Comparison of ENCODE assay signal across 1 cellular context in genomic region chr19:8832132-8833021, GRCh38.
TF ChIP-seq lines count a peak whose summit lies in the region.

Gene MBD3L1 (plus strand): TSS chr19:8832377. CDS start chr19:8842679, 10,302 bp downstream.
Gene ZNF558 (minus strand): TSS chr19:8832304. CDS start chr19:8822659, 9,645 bp downstream.

TF ChIP-seq in HepG2, 621 proteins besides CTCF, POLR2A, EP300 and RAD21 (continued from another document):
- TF ChIP-seq ZSCAN25 (CRISPR knock-in tag; IDR thresholded peaks at IDR 0.05): no peak
- TF ChIP-seq, protein P1, sequence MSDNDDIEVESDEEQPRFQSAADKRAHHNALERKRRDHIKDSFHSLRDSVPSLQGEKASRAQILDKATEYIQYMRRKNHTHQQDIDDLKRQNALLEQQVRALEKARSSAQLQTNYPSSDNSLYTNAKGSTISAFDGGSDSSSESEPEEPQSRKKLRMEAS (IDR thresholded peaks at IDR 0.05): peak; percentile 77
- no peak for TF ChIP-seq IRF2 (CRISPR knock-in tag; IDR thresholded peaks at IDR 0.05)
- TF ChIP-seq, protein P2, sequence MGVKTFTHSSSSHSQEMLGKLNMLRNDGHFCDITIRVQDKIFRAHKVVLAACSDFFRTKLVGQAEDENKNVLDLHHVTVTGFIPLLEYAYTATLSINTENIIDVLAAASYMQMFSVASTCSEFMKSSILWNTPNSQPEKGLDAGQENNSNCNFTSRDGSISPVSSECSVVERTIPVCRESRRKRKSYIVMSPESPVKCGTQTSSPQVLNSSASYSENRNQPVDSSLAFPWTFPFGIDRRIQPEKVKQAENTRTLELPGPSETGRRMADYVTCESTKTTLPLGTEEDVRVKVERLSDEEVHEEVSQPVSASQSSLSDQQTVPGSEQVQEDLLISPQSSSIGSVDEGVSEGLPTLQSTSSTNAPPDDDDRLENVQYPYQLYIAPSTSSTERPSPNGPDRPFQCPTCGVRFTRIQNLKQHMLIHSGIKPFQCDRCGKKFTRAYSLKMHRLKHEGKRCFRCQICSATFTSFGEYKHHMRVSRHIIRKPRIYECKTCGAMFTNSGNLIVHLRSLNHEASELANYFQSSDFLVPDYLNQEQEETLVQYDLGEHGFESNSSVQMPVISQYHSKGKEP (CRISPR knock-in tag; IDR thresholded peaks at IDR 0.05): no peak
- no peak for TF ChIP-seq CREB1 (IDR thresholded peaks at IDR 0.05)
- no peak for TF ChIP-seq CREB1 (CRISPR knock-in tag; IDR thresholded peaks at IDR 0.05)
- TF ChIP-seq ETV6 (CRISPR knock-in tag; conservative IDR thresholded peaks at IDR 0.05): peak; percentile 47; the same call in 1 of the 2 replicates
- no peak for TF ChIP-seq ZNF484 (CRISPR knock-in tag; IDR thresholded peaks at IDR 0.05; ENCODE audit: borderline replicate concordance, low read depth)
- no peak for TF ChIP-seq ZNF24 (IDR thresholded peaks at IDR 0.05)
- no peak for TF ChIP-seq JARID2 (CRISPR knock-in tag; IDR thresholded peaks at IDR 0.05; ENCODE audit: insufficient replicate concordance)
- TF ChIP-seq ZSCAN21 (CRISPR knock-in tag; IDR thresholded peaks at IDR 0.05; ENCODE audit: borderline replicate concordance): no peak
- no peak for TF ChIP-seq RFXANK (CRISPR knock-in tag; IDR thresholded peaks at IDR 0.05)
- TF ChIP-seq CCDC6 (CRISPR knock-in tag; IDR thresholded peaks at IDR 0.05): no peak
- no peak for TF ChIP-seq PRDM10 (CRISPR knock-in tag; IDR thresholded peaks at IDR 0.05; ENCODE audit: low read depth)
- no peak for TF ChIP-seq ZFP36 (IDR thresholded peaks at IDR 0.05; ENCODE audit: borderline replicate concordance, low read depth, low read length, partially characterized antibody)
- TF ChIP-seq ZNF747 (CRISPR knock-in tag; IDR thresholded peaks at IDR 0.05; ENCODE audit: borderline replicate concordance): no peak
- TF ChIP-seq NFIB (CRISPR knock-in tag; IDR thresholded peaks at IDR 0.05; ENCODE audit: borderline replicate concordance): no peak
- no peak for TF ChIP-seq BRCA1 (CRISPR knock-in tag; IDR thresholded peaks at IDR 0.05)
- no peak for TF ChIP-seq PREB (CRISPR knock-in tag; IDR thresholded peaks at IDR 0.05)
- TF ChIP-seq ZGPAT (CRISPR knock-in tag; IDR thresholded peaks at IDR 0.05): peak; percentile 39; the same call in 1 of the 2 replicates
- no peak for TF ChIP-seq FOSL1 (CRISPR knock-in tag; IDR thresholded peaks at IDR 0.05; ENCODE audit: borderline replicate concordance)
- TF ChIP-seq, protein P3, sequence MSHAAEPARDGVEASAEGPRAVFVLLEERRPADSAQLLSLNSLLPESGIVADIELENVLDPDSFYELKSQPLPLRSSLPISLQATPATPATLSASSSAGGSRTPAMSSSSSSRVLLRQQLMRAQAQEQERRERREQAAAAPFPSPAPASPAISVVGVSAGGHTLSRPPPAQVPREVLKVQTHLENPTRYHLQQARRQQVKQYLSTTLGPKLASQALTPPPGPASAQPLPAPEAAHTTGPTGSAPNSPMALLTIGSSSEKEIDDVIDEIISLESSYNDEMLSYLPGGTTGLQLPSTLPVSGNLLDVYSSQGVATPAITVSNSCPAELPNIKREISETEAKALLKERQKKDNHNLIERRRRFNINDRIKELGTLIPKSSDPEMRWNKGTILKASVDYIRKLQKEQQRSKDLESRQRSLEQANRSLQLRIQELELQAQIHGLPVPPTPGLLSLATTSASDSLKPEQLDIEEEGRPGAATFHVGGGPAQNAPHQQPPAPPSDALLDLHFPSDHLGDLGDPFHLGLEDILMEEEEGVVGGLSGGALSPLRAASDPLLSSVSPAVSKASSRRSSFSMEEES (CRISPR knock-in tag; IDR thresholded peaks at IDR 0.05): no peak
- TF ChIP-seq EHMT2 (IDR thresholded peaks at IDR 0.05; ENCODE audit: borderline replicate concordance, low read depth, low read length): no peak
- TF ChIP-seq ZNF816 (CRISPR knock-in tag; IDR thresholded peaks at IDR 0.05; ENCODE audit: borderline replicate concordance): no peak
- peak; percentile 63 for TF ChIP-seq ETV5 (CRISPR knock-in tag; IDR thresholded peaks at IDR 0.05; ENCODE audit: borderline replicate concordance)
- TF ChIP-seq GRHL1 (CRISPR knock-in tag; conservative IDR thresholded peaks at IDR 0.05): no peak
- no peak for TF ChIP-seq ZIK1 (CRISPR knock-in tag; IDR thresholded peaks at IDR 0.05; ENCODE audit: borderline replicate concordance, low read depth)
- TF ChIP-seq RELA (CRISPR knock-in tag; IDR thresholded peaks at IDR 0.05): no peak
- TF ChIP-seq MXD4 (CRISPR knock-in tag; IDR thresholded peaks at IDR 0.05): peak; percentile 76
- TF ChIP-seq HNRNPL (IDR thresholded peaks at IDR 0.05; ENCODE audit: low read depth, low read length): no peak
- TF ChIP-seq ZNF777 (CRISPR knock-in tag; IDR thresholded peaks at IDR 0.05): no peak
- TF ChIP-seq ZBTB7B (CRISPR knock-in tag; IDR thresholded peaks at IDR 0.05): no peak
- TF ChIP-seq GTF3A (CRISPR knock-in tag; conservative IDR thresholded peaks at IDR 0.05): no peak
- no peak for TF ChIP-seq ZMAT5 (CRISPR knock-in tag; IDR thresholded peaks at IDR 0.05; ENCODE audit: borderline replicate concordance, low read depth)
- no peak for TF ChIP-seq ZNF761 (CRISPR knock-in tag; conservative IDR thresholded peaks at IDR 0.05)
- TF ChIP-seq, protein P4, sequence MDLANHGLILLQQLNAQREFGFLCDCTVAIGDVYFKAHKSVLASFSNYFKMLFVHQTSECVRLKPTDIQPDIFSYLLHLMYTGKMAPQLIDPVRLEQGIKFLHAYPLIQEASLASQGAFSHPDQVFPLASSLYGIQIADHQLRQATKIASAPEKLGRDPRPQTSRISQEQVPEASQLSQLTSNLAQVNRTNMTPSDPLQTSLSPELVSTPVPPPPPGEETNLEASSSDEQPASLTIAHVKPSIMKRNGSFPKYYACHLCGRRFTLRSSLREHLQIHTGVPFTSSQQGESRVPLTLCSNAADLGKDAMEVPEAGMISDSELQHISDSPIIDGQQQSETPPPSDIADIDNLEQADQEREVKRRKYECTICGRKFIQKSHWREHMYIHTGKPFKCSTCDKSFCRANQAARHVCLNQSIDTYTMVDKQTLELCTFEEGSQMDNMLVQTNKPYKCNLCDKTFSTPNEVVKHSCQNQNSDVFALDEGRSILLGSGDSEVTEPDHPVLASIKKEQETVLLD (CRISPR knock-in tag; IDR thresholded peaks at IDR 0.05; ENCODE audit: low read depth): no peak
- TF ChIP-seq ZMYM4 (CRISPR knock-in tag; IDR thresholded peaks at IDR 0.05): peak; percentile 65; the same call in 1 of the 2 replicates
- peak; percentile 73; the same call in 1 of the 2 replicates for TF ChIP-seq MYC (CRISPR knock-in tag; IDR thresholded peaks at IDR 0.05; ENCODE audit: borderline replicate concordance)
- 0 out of 2 replicates have a peak, but pooled peaks have one; percentile 39 for TF ChIP-seq ZNF543 (CRISPR knock-in tag; IDR thresholded peaks at IDR 0.05)
- no peak for TF ChIP-seq ZNF263 (CRISPR knock-in tag; IDR thresholded peaks at IDR 0.05)
- peak; percentile 41; the same call in 1 of the 2 replicates for TF ChIP-seq ZNF670 (CRISPR knock-in tag; IDR thresholded peaks at IDR 0.05; ENCODE audit: borderline replicate concordance)
- no peak for TF ChIP-seq ZBTB1 (CRISPR knock-in tag; IDR thresholded peaks at IDR 0.05; ENCODE audit: borderline replicate concordance)
- peak; percentile 52; the same call in 1 of the 2 replicates for TF ChIP-seq TAF1 (CRISPR knock-in tag; IDR thresholded peaks at IDR 0.05)
- no peak for TF ChIP-seq ZBTB38 (CRISPR knock-in tag; IDR thresholded peaks at IDR 0.05)
- TF ChIP-seq GABPA (IDR thresholded peaks at IDR 0.05; ENCODE audit: low read depth, low read length): peak; percentile 95
- peak; percentile 80 for TF ChIP-seq GABPA (CRISPR knock-in tag; IDR thresholded peaks at IDR 0.05; ENCODE audit: low read depth)
- TF ChIP-seq, protein P5, sequence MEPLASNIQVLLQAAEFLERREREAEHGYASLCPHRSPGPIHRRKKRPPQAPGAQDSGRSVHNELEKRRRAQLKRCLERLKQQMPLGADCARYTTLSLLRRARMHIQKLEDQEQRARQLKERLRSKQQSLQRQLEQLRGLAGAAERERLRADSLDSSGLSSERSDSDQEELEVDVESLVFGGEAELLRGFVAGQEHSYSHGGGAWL (CRISPR knock-in tag; IDR thresholded peaks at IDR 0.05): peak; percentile 70; the same call in 1 of the 2 replicates
- 0 out of 2 replicates have a peak, but pooled peaks have one; percentile 37 for TF ChIP-seq ZNF772 (CRISPR knock-in tag; IDR thresholded peaks at IDR 0.05)
- no peak for TF ChIP-seq ATF5 (CRISPR knock-in tag; IDR thresholded peaks at IDR 0.05; ENCODE audit: low read depth)
- peak; percentile 60 for TF ChIP-seq CBX1 (IDR thresholded peaks at IDR 0.05; ENCODE audit: low read depth)
- TF ChIP-seq SNRNP70 (IDR thresholded peaks at IDR 0.05; ENCODE audit: low read depth, low read length): no peak
- TF ChIP-seq ZNF414 (CRISPR knock-in tag; IDR thresholded peaks at IDR 0.05): no peak
- no peak for TF ChIP-seq ZNF12 (CRISPR knock-in tag; IDR thresholded peaks at IDR 0.05)
- TF ChIP-seq CENPT (CRISPR knock-in tag; IDR thresholded peaks at IDR 0.05; ENCODE audit: low read depth): no peak
- no peak for TF ChIP-seq SRSF9 (IDR thresholded peaks at IDR 0.05; ENCODE audit: borderline replicate concordance, insufficient read depth, low read depth, low read length, poor library complexity, severe bottlenecking)
- peak; percentile 74 for TF ChIP-seq POLR2G (IDR thresholded peaks at IDR 0.05; ENCODE audit: low read depth, low read length)
- no peak for TF ChIP-seq NAIF1 (CRISPR knock-in tag; IDR thresholded peaks at IDR 0.05; ENCODE audit: borderline replicate concordance)
